Comparison of ENCODE assay signal across 9 cellular contexts in genomic region chr5:152730176-152730575, GRCh38.
"Had no signal": no experiment of that assay in that cellular context is flagged by ENCODE, and none has a peak within 500 bp of the region (broad histone marks: within the 10 kb centered on the region; RNA-seq: fewer than 3 reads in every experiment).

No MANE protein-coding gene starts in this region.

- ATAC-seq: activated CD4-positive, alpha-beta T cell treated with anti-CD3 and anti-CD28 coated beads for 36 hours; activated CD4-positive, CD25-positive, alpha-beta regulatory T cell treated with anti-CD3 and anti-CD28 coated beads, Interleukin-2, amount 50 U/mL, for 24 hours; activated CD8-positive, alpha-beta memory T cell treated with anti-CD3 and anti-CD28 coated beads, Interleukin-2, amount 10 ng/mL, durations not matched to agents 7 days and 5 days; activated CD8-positive, alpha-beta T cell treated with anti-CD3 and anti-CD28 coated beads for 36 hours; activated CD8-positive, alpha-beta T cell treated with anti-CD3 and anti-CD28 coated beads, Interleukin-2, amount 10 ng/mL, durations not matched to agents 7 days and 5 days; T-helper 17 cell; WTC11 had no signal

- H3K27ac ChIP-seq: VCaP, WERI-Rb-1 had no signal

- H3K36me3 ChIP-seq: WERI-Rb-1 had no signal
